ENCODE assay signal across 1 cellular context in the genomic region with DNA sequence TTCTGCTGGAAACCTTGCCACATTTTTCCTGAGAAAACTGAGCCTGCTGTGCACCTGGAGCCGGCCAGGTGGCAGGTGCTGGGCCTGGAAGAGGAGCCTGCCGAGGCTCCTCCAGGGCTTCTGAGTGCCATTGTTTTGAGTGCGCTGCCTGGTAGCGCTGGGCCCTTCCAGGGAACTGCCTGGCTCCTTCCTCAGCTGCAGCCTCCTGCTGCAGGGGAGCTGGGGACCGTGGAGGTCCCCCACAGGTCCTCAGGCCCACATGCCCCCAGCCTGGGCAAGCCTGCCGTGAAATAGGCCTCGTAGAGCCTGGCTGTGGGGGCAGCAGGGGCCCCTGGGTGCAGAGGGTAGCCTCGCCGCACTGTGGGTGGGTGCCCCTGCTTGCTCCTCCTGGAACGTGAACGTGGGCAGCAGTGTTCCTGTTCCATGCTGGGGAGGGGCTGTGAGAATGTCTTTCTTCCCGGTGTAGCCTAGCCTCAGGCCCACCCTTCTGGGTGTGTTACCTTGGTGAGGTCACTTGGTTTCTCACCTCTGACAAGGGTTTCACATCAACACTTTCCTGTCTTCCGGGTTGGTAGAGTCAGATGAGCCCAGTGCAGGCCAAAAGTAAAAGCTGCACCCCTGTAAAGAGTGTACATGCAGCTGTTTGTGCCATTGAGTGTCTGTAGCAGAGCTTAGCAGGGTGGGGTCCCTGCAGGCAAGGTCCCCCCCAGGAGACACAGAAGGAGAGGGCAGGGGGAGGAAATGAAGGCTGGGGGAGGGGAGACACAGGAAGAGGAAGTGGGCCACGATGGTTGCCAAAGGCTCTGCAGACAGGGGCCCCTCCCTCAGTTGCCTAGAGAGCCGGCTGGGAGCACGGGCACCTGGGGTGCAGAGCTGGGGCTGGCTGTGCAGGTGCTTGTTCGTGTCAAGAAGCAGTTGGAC.
TF ChIP-seq lines count a peak whose summit lies in the region.

No MANE protein-coding gene starts in this region.

TF ChIP-seq in IMR-90, 13 proteins besides CTCF, POLR2A, EP300 and RAD21 (continued from another document):
- TF ChIP-seq, protein P1, sequence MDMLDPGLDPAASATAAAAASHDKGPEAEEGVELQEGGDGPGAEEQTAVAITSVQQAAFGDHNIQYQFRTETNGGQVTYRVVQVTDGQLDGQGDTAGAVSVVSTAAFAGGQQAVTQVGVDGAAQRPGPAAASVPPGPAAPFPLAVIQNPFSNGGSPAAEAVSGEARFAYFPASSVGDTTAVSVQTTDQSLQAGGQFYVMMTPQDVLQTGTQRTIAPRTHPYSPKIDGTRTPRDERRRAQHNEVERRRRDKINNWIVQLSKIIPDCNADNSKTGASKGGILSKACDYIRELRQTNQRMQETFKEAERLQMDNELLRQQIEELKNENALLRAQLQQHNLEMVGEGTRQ (IDR thresholded peaks at IDR 0.05; ENCODE audit: low read depth, low read length) = no peak
- TF ChIP-seq SMC3 (IDR thresholded peaks at IDR 0.05; ENCODE audit: low read depth, low read length) (no peak), CEBPB (IDR thresholded peaks at IDR 0.05; ENCODE audit: low read depth, low read length) (no peak)
